Comparison of ENCODE assay signal across 12 cellular contexts in genomic region chr1:104467590-104467989, GRCh38.
DNase-seq lines count a peak whose midpoint lies in the region; ATAC-seq, FAIRE-seq and TF ChIP-seq lines count a peak whose summit lies in the region.
"Had no signal": no experiment of that assay in that cellular context is flagged by ENCODE, and none has a peak within 500 bp of the region (broad histone marks: within the 10 kb centered on the region; RNA-seq: fewer than 3 reads in every experiment).

No MANE protein-coding gene starts in this region.

- POLR2A ChIA-PET in activated naive CD8-positive, alpha-beta T cell treated with anti-CD3 and anti-CD28 coated beads, Interleukin-2, amount 10 ng/mL, durations not matched to agents 7 days and 5 days (lab: Charles Lee), result no interaction called here

- H3K4me3 ChIP-seq in mammary epithelial cell (replicated peaks in 1 of 3; ENCODE audit: insufficient read depth in 1 of 3, low read depth in 2 of 3, low read length in 3 of 3) (no peak overlapping the region), Karpas-422 (ENCODE audit: low read length) (no peak overlapping the region), pancreas (no peak overlapping the region), foreskin fibroblast (ENCODE audit: low read depth in 1 of 2, low read length in 2 of 2) (no peak overlapping the region)
- H3K4me3 ChIP-seq: Peyer's patch had no signal

- H3K4me1 ChIP-seq in mammary epithelial cell (ENCODE audit: insufficient read depth, low read length) (no peaks in the 10 kb centered on the region), Karpas-422 (ENCODE audit: low read length) (no peaks in the 10 kb centered on the region), pancreas (no peaks in the 10 kb centered on the region)
- H3K4me1 ChIP-seq: Peyer's patch had no signal

- intact Hi-C loops in mammary epithelial cell (cut with micrococcal nuclease), result no loop called here
- intact Hi-C loops in pancreas (cut with DNase I), result no loop called here

- H3K4me3 Mint-ChIP-seq in activated naive CD8-positive, alpha-beta T cell treated with anti-CD3 and anti-CD28 coated beads, Interleukin-2, amount 10 ng/mL, durations not matched to agents 7 days and 5 days, result no peak overlapping the region
- H3K4me3 Mint-ChIP-seq in activated naive CD8-positive, alpha-beta T cell treated with anti-CD3 and anti-CD28 coated beads, Interleukin-2, amount 50 U/mL, for 24 hours, result no peak overlapping the region
- peak overlapping the region; percentile 0 to 73 (median 14) for H3K4me3 Mint-ChIP-seq in IgD-negative memory B cell

- no peaks in the 10 kb centered on the region for H3K9me2 ChIP-seq in Karpas-422 (replicated peaks; ENCODE audit: insufficient read depth, low read length)

- FAIRE-seq in pancreas (lab: Jason Lieb, UNC), result no peak
- FAIRE-seq: D721Med had no signal

- no TSS peak for BruUV-seq in mammary epithelial cell (replicated peaks; lab: Mats Ljungman, UMichigan)

- no peak for DNase-seq in activated naive CD8-positive, alpha-beta T cell treated with anti-CD3 and anti-CD28 coated beads, Interleukin-2, amount 10 ng/mL, durations not matched to agents 7 days and 5 days
- DNase-seq in activated naive CD8-positive, alpha-beta T cell treated with anti-CD3 and anti-CD28 coated beads, Interleukin-2, amount 50 U/mL, for 24 hours, result no peak
- DNase-seq in mammary epithelial cell (no peak), Karpas-422 (no peak), pancreas (no peak), foreskin fibroblast (no peak)
- DNase-seq: cortex of kidney, IMR-90, Peyer's patch had no signal

- H3K79me2 ChIP-seq in mammary epithelial cell (ENCODE audit: insufficient read depth, low read length) (no peaks in the 10 kb centered on the region), Karpas-422 (ENCODE audit: low read length) (no peaks in the 10 kb centered on the region)

- TF ChIP-seq CTCF in mammary epithelial cell (conservative IDR thresholded peaks at IDR 0.05 in 1 of 2, IDR thresholded peaks at IDR 0.05 in 1 of 2; ENCODE audit: extremely low read depth in 1 of 2, insufficient read depth in 1 of 2, low read depth in 1 of 2, low read length in 2 of 2) (no peak), pancreas (IDR thresholded peaks at IDR 0.05) (no peak), foreskin fibroblast (IDR thresholded peaks at IDR 0.05; ENCODE audit: low read depth, low read length) (no peak)

- CTCF ChIA-PET in mammary epithelial cell (lab: Charles Lee; ENCODE audit: low non-redundant PET), result no interaction called here

- dilution Hi-C loops in mammary epithelial cell (cut with HindIII; ENCODE audit: low sequenced_read_pairs), result no loop called here

- no peak overlapping the region for H3K4me2 ChIP-seq in mammary epithelial cell (ENCODE audit: insufficient read depth, low read depth, low read length)
- H3K4me2 ChIP-seq in Karpas-422 (ENCODE audit: low read depth, low read length, poor library complexity, severe bottlenecking), result no peak overlapping the region

- H2AFZ ChIP-seq in mammary epithelial cell (ENCODE audit: low read depth, low read length), result no peak overlapping the region
- H2AFZ ChIP-seq in Karpas-422 (ENCODE audit: low read length), result no peak overlapping the region

- peaks cover 5% of the 10 kb centered on the region for H3K9me3 Mint-ChIP-seq in activated naive CD8-positive, alpha-beta T cell treated with anti-CD3 and anti-CD28 coated beads, Interleukin-2, amount 10 ng/mL, durations not matched to agents 7 days and 5 days
- peaks cover 30% of the 10 kb centered on the region for H3K9me3 Mint-ChIP-seq in activated naive CD8-positive, alpha-beta T cell treated with anti-CD3 and anti-CD28 coated beads, Interleukin-2, amount 50 U/mL, for 24 hours
- peaks cover 0 to 3% (median 2%) of the 10 kb centered on the region in 3 donors for H3K9me3 Mint-ChIP-seq in IgD-negative memory B cell

- H3K27ac Mint-ChIP-seq in activated naive CD8-positive, alpha-beta T cell treated with anti-CD3 and anti-CD28 coated beads, Interleukin-2, amount 10 ng/mL, durations not matched to agents 7 days and 5 days, result peak overlapping the region; percentile 67
- H3K27ac Mint-ChIP-seq in activated naive CD8-positive, alpha-beta T cell treated with anti-CD3 and anti-CD28 coated beads, Interleukin-2, amount 50 U/mL, for 24 hours, result no peak overlapping the region
- H3K27ac Mint-ChIP-seq in IgD-negative memory B cell, result peak overlapping the region in 2 of 3 donors; percentile 24 to 40

- H3K27ac ChIP-seq in mammary epithelial cell (ENCODE audit: insufficient read depth, low read depth, low read length) (no peak overlapping the region), Karpas-422 (ENCODE audit: low read length) (no peak overlapping the region), pancreas (no peak overlapping the region)
- H3K27ac ChIP-seq: Peyer's patch had no signal

- no peaks in the 10 kb centered on the region for H3K36me3 Mint-ChIP-seq in activated naive CD8-positive, alpha-beta T cell treated with anti-CD3 and anti-CD28 coated beads, Interleukin-2, amount 10 ng/mL, durations not matched to agents 7 days and 5 days
- H3K36me3 Mint-ChIP-seq in activated naive CD8-positive, alpha-beta T cell treated with anti-CD3 and anti-CD28 coated beads, Interleukin-2, amount 50 U/mL, for 24 hours (ENCODE audit: low read depth), result no peaks in the 10 kb centered on the region
- no peaks in the 10 kb centered on the region for H3K36me3 Mint-ChIP-seq in IgD-negative memory B cell

- no peaks in the 10 kb centered on the region for H3K27me3 Mint-ChIP-seq in activated naive CD8-positive, alpha-beta T cell treated with anti-CD3 and anti-CD28 coated beads, Interleukin-2, amount 10 ng/mL, durations not matched to agents 7 days and 5 days
- H3K27me3 Mint-ChIP-seq in activated naive CD8-positive, alpha-beta T cell treated with anti-CD3 and anti-CD28 coated beads, Interleukin-2, amount 50 U/mL, for 24 hours, result no peaks in the 10 kb centered on the region
- H3K27me3 Mint-ChIP-seq in IgD-negative memory B cell, result no peaks in the 10 kb centered on the region

- peaks cover 2% of the 10 kb centered on the region for H3K4me1 Mint-ChIP-seq in activated naive CD8-positive, alpha-beta T cell treated with anti-CD3 and anti-CD28 coated beads, Interleukin-2, amount 10 ng/mL, durations not matched to agents 7 days and 5 days
- H3K4me1 Mint-ChIP-seq in activated naive CD8-positive, alpha-beta T cell treated with anti-CD3 and anti-CD28 coated beads, Interleukin-2, amount 50 U/mL, for 24 hours, result no peaks in the 10 kb centered on the region
- peaks cover 3 to 9% (median 6%) of the 10 kb centered on the region in 3 donors for H3K4me1 Mint-ChIP-seq in IgD-negative memory B cell

- in situ Hi-C loops in mammary epithelial cell (cut with MboI; ENCODE audit: low sequenced_read_pairs in 2 of 2), result no loop called here

- H3K9me3 ChIP-seq in mammary epithelial cell (replicated peaks; ENCODE audit: insufficient read depth, low read length) (no peaks in the 10 kb centered on the region), Karpas-422 (ENCODE audit: low read length) (peaks cover 11% of the 10 kb centered on the region; the same call in 1 of the 2 replicates), pancreas (no peaks in the 10 kb centered on the region)
- H3K9me3 ChIP-seq: Peyer's patch had no signal

- H4K20me1 ChIP-seq in mammary epithelial cell (ENCODE audit: insufficient read depth, low read length), result no peaks in the 10 kb centered on the region
- H4K20me1 ChIP-seq in Karpas-422 (ENCODE audit: insufficient read depth, low read depth, low read length), result no peaks in the 10 kb centered on the region

- H3K9ac ChIP-seq in mammary epithelial cell (ENCODE audit: insufficient read depth, low read length), result no peak overlapping the region
- H3K9ac ChIP-seq in Karpas-422 (ENCODE audit: low read length), result no peak overlapping the region

- ATAC-seq in activated naive CD8-positive, alpha-beta T cell treated with anti-CD3 and anti-CD28 coated beads, Interleukin-2, amount 10 ng/mL, durations not matched to agents 7 days and 5 days (ENCODE audit: low read depth), result no peak
- no peak for ATAC-seq in activated naive CD8-positive, alpha-beta T cell treated with anti-CD3 and anti-CD28 coated beads, Interleukin-2, amount 50 U/mL, for 24 hours
- ATAC-seq in HG02852 (IDR thresholded peaks at IDR 0.05; ENCODE audit: unreplicated experiment), result peak; percentile 69
- no peak for ATAC-seq in pancreas

- H3K36me3 ChIP-seq in mammary epithelial cell (ENCODE audit: insufficient read depth, low read length) (no peaks in the 10 kb centered on the region), Karpas-422 (ENCODE audit: insufficient read depth, low read length) (no peaks in the 10 kb centered on the region; the same call in 1 of the 2 replicates), pancreas (no peaks in the 10 kb centered on the region)
- H3K36me3 ChIP-seq: Peyer's patch had no signal

- 64% methylated on average over 4 of the region's 5 CpGs for WGBS in mammary epithelial cell (ENCODE audit: low coverage, missing lambda C conversion rate)
- 58 to 88% methylated on average over 5 of the region's 5 CpGs for WGBS in pancreas, 2 donors

- no peaks in the 10 kb centered on the region for H3K27me3 ChIP-seq in mammary epithelial cell (ENCODE audit: insufficient read depth, low read length)
- no peaks in the 10 kb centered on the region for H3K27me3 ChIP-seq in Karpas-422 (ENCODE audit: low read length)
- H3K27me3 ChIP-seq in pancreas, result no peaks in the 10 kb centered on the region
- H3K27me3 ChIP-seq: Peyer's patch had no signal

Comparison
In these comparisons a context has a peak if more than half of its experiments do, and no peak if none do; other contexts are left out.
1. H3K4me3 Mint-ChIP-seq: peak in IgD-negative memory B cell (4 of 4); none in activated naive CD8-positive, alpha-beta T cell treated with anti-CD3 and anti-CD28 coated beads, Interleukin-2, amount 10 ng/mL, durations not matched to agents 7 days and 5 days (single experiment) and activated naive CD8-positive, alpha-beta T cell treated with anti-CD3 and anti-CD28 coated beads, Interleukin-2, amount 50 U/mL, for 24 hours (single experiment).